Comparison of ENCODE assay signal across 23 cellular contexts in genomic region chr3:69210068-69210730, GRCh38.
"Had no signal": no experiment of that assay in that cellular context is flagged by ENCODE, and none has a peak within 500 bp of the region (broad histone marks: within the 10 kb centered on the region; RNA-seq: fewer than 3 reads in every experiment).

No MANE protein-coding gene starts in this region.

- H3K4me1 ChIP-seq: gastroesophageal sphincter, testis, transverse colon had no signal

- DNase-seq: activated CD4-positive, alpha-beta T cell treated with anti-CD3 and anti-CD28 coated beads for 4 hours; activated CD4-positive, alpha-beta T cell treated with anti-CD3 and anti-CD28 coated beads, Interleukin-2, amount 50 U/mL, for 48 hours; activated CD4-positive, CD25-positive, alpha-beta regulatory T cell; activated naive CD4-positive, alpha-beta T cell; activated T-cell treated with anti-CD3 and anti-CD28 coated beads, Interleukin-2, amount 50 U/mL, for 4 hours; aorta; body of pancreas; effector CD8-positive, alpha-beta T cell; hippocampal formation; left cardiac atrium; left ventricle myocardium superior; naive B cell; occipital lobe; right lobe of liver; stimulated activated CD4-positive, alpha-beta T cell treated with anti-CD3 and anti-CD28 coated beads, Interleukin-2, amount 100 ng/mL, for 48 hours; stimulated activated naive CD8-positive, alpha-beta T cell treated with anti-CD3 and anti-CD28 coated beads, Interleukin-15, Interleukin-2, amounts not matched to agents 100 U/mL and 50 U/mL, for 24 hours; testis; transverse colon had no signal

- ATAC-seq: activated naive CD4-positive, alpha-beta T cell treated with anti-CD3 and anti-CD28 coated beads, Interleukin-2, amount 50 U/mL, for 72 hours; activated T-cell treated with anti-CD3 and anti-CD28 coated beads, Interleukin-2, amount 50 U/mL, for 4 hours; body of pancreas; gastroesophageal sphincter; left cardiac atrium; left ventricle myocardium superior; right lobe of liver; stimulated activated naive CD8-positive, alpha-beta T cell treated with anti-CD3 and anti-CD28 coated beads, Interleukin-15, Interleukin-2, amounts not matched to agents 100 U/mL and 50 U/mL, for 24 hours had no signal

- H3K4me1 Mint-ChIP-seq: naive B cell had no signal

- H3K27ac ChIP-seq: body of pancreas, epithelial cell of prostate, gastroesophageal sphincter, right lobe of liver, testis, transverse colon, vagina had no signal

- H3K27me3 Mint-ChIP-seq: naive B cell had no signal

- H3K9me3 Mint-ChIP-seq: activated naive CD4-positive, alpha-beta T cell treated with anti-CD3 and anti-CD28 coated beads, Interleukin-2, amount 50 U/mL, for 72 hours; activated T-cell treated with anti-CD3 and anti-CD28 coated beads, Interleukin-2, amount 50 U/mL, for 4 hours; naive B cell; neural crest cell had no signal

- H3K27me3 ChIP-seq: body of pancreas, gastroesophageal sphincter, right lobe of liver, testis, transverse colon, vagina had no signal

- H3K4me3 Mint-ChIP-seq: activated T-cell treated with anti-CD3 and anti-CD28 coated beads, Interleukin-2, amount 50 U/mL, for 4 hours; naive B cell; neural crest cell had no signal

- H3K36me3 Mint-ChIP-seq: naive B cell had no signal
